In the genomic region with DNA sequence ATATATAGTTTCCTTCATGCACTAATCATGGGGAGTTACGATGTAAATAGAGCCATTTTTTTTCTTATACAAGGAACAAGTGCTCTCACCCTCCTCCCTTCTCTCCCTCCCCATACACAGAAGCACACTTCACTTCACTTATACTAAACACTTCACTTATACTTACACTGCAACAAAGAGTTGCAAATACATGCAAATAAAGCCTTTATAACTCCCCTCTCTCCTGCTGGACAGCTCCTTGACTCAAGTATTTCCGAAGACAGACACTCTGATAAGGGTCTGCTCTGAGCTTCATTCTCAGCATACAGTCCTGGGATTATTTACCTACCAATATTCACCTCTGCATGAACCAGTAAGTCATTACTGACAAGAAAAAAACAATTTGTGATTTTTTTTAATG, we compare ENCODE assay signal across 24 cellular contexts. TPM values are rescaled to one million over a fixed set of nuclear protein-coding genes. Genes with fewer than 3 reads are reported as not detected.
A peak's percentile ranks its signal among the peaks of the same experiment; 100 is the strongest.
DNase-seq lines count a peak whose midpoint lies in the region; ATAC-seq and TF ChIP-seq lines count a peak whose summit lies in the region.
"Had no signal": no experiment of that assay in that cellular context is flagged by ENCODE, and none has a peak within 500 bp of the region (broad histone marks: within the 10 kb centered on the region; RNA-seq: fewer than 3 reads in every experiment).

No MANE protein-coding gene starts in this region.

- H3K9me3 Mint-ChIP-seq in WTC11: no peaks in the 10 kb centered on the region
- no peaks in the 10 kb centered on the region for H3K9me3 Mint-ChIP-seq in activated T-cell treated with anti-CD3 and anti-CD28 coated beads, Interleukin-2, amount 50 U/mL, for 72 hours
- H3K9me3 Mint-ChIP-seq: activated naive CD8-positive, alpha-beta T cell treated with anti-CD3 and anti-CD28 coated beads for 36 hours; central memory CD8-positive, alpha-beta T cell had no signal

- peaks cover 8 to 15% of the 10 kb centered on the region in 2 donors for H3K27me3 ChIP-seq in left lung
- H3K27me3 ChIP-seq: BLaER1, transverse colon had no signal

- peak; percentile 51 for ATAC-seq in WTC11
- ATAC-seq in left lung: peak; percentile 91
- no peak for ATAC-seq in GM18867 (IDR thresholded peaks at IDR 0.05; ENCODE audit: unreplicated experiment)
- ATAC-seq in activated T-cell treated with anti-CD3 and anti-CD28 coated beads, Interleukin-2, amount 50 U/mL, for 72 hours (replicated peaks in 1 of 2): no peak
- ATAC-seq: activated CD4-positive, alpha-beta T cell treated with anti-CD3 and anti-CD28 coated beads for 36 hours had no signal

- TF ChIP-seq CTCF in WTC11 (IDR thresholded peaks at IDR 0.05) (no peak), left lung (IDR thresholded peaks at IDR 0.05) (no peak)

- DNase-seq in DMS79 treated with DMSO at 0.1 percent for 48 hours (lab: John Stamatoyannopoulos, UW) (peak; percentile 8), WTC11 (ENCODE audit: low spot score) (no peak), left lung (no peak)
- DNase-seq in Jurkat, Clone E6-1 (ENCODE audit: low read depth, low spot score): peak; percentile 7
- DNase-seq in stimulated activated CD4-positive, alpha-beta T cell treated with anti-CD3 and anti-CD28 coated beads, Interleukin-15, amount 100 ng/mL, for 24 hours: no peak
- DNase-seq in activated T-cell treated with anti-CD3 and anti-CD28 coated beads, Interleukin-2, amount 50 U/mL, for 72 hours: no peak
- DNase-seq: activated CD4-positive, alpha-beta T cell treated with anti-CD3 and anti-CD28 coated beads for 36 hours; activated effector memory CD4-positive, alpha-beta T cell treated with anti-CD3 and anti-CD28 coated beads, Interleukin-2, amount 50 U/mL, for 16 hours; activated naive CD8-positive, alpha-beta T cell treated with anti-CD3 and anti-CD28 coated beads for 36 hours; activated T-cell treated with anti-CD3 and anti-CD28 coated beads for 4 hours; GF-D8; hypothalamus; left ventricle myocardium inferior; NCI-H226; NCI-H82; nucleus accumbens; RPMI8226; small intestine; transverse colon had no signal

- CTCF ChIA-PET in WTC11 (lab: Charles Lee): no interaction called here

- H3K4me1 Mint-ChIP-seq in WTC11: peaks cover 36% of the 10 kb centered on the region
- no peaks in the 10 kb centered on the region for H3K4me1 Mint-ChIP-seq in activated T-cell treated with anti-CD3 and anti-CD28 coated beads, Interleukin-2, amount 50 U/mL, for 72 hours (ENCODE audit: low read depth)
- H3K4me1 Mint-ChIP-seq: activated CD4-positive, alpha-beta T cell treated with anti-CD3 and anti-CD28 coated beads for 36 hours; activated naive CD8-positive, alpha-beta T cell treated with anti-CD3 and anti-CD28 coated beads for 36 hours; central memory CD8-positive, alpha-beta T cell had no signal

- no peak overlapping the region for H3K4me3 Mint-ChIP-seq in WTC11
- H3K4me3 Mint-ChIP-seq in activated T-cell treated with anti-CD3 and anti-CD28 coated beads, Interleukin-2, amount 50 U/mL, for 72 hours: no peak overlapping the region
- H3K4me3 Mint-ChIP-seq: activated CD4-positive, alpha-beta T cell treated with anti-CD3 and anti-CD28 coated beads for 36 hours; activated naive CD8-positive, alpha-beta T cell treated with anti-CD3 and anti-CD28 coated beads for 36 hours; central memory CD8-positive, alpha-beta T cell had no signal

- H3K9me3 ChIP-seq in left lung: no peaks in the 10 kb centered on the region
- H3K9me3 ChIP-seq: BLaER1, HAP-1, left ventricle myocardium inferior, transverse colon had no signal

- no peaks in the 10 kb centered on the region for H3K27me3 Mint-ChIP-seq in WTC11 (ENCODE audit: low read depth)
- H3K27me3 Mint-ChIP-seq in activated T-cell treated with anti-CD3 and anti-CD28 coated beads, Interleukin-2, amount 50 U/mL, for 72 hours (ENCODE audit: low read depth): peaks cover 8% of the 10 kb centered on the region
- H3K27me3 Mint-ChIP-seq: activated CD4-positive, alpha-beta T cell treated with anti-CD3 and anti-CD28 coated beads for 36 hours; activated naive CD8-positive, alpha-beta T cell treated with anti-CD3 and anti-CD28 coated beads for 36 hours; central memory CD8-positive, alpha-beta T cell had no signal

- POLR2A ChIA-PET in WTC11 (lab: Charles Lee): no interaction called here

- H3K27ac ChIP-seq in left lung: no peak overlapping the region
- H3K27ac ChIP-seq: BLaER1, left ventricle myocardium inferior, transverse colon had no signal

- H3K4me1 ChIP-seq in left lung: no peaks in the 10 kb centered on the region
- H3K4me1 ChIP-seq: HAP-1, left ventricle myocardium inferior had no signal

- H3K27ac Mint-ChIP-seq in WTC11: no peak overlapping the region; the same call in 1 of the 2 replicates
- no peak overlapping the region for H3K27ac Mint-ChIP-seq in activated T-cell treated with anti-CD3 and anti-CD28 coated beads, Interleukin-2, amount 50 U/mL, for 72 hours
- H3K27ac Mint-ChIP-seq: activated CD4-positive, alpha-beta T cell treated with anti-CD3 and anti-CD28 coated beads for 36 hours; activated naive CD8-positive, alpha-beta T cell treated with anti-CD3 and anti-CD28 coated beads for 36 hours had no signal

- intact Hi-C loops in left lung (cut with DNase I): no loop called here

- no peaks in the 10 kb centered on the region for H3K36me3 ChIP-seq in left lung
- H3K36me3 ChIP-seq: BLaER1, HAP-1, left ventricle myocardium inferior, transverse colon had no signal

- H3K4me3 ChIP-seq in Jurkat, Clone E6-1 (ENCODE audit: low read length): no peak overlapping the region
- no peak overlapping the region for H3K4me3 ChIP-seq in left lung
- H3K4me3 ChIP-seq: BLaER1, HAP-1, left ventricle myocardium inferior, transverse colon had no signal

- H3K36me3 Mint-ChIP-seq in WTC11: no peaks in the 10 kb centered on the region
- no peaks in the 10 kb centered on the region for H3K36me3 Mint-ChIP-seq in activated T-cell treated with anti-CD3 and anti-CD28 coated beads, Interleukin-2, amount 50 U/mL, for 72 hours (ENCODE audit: insufficient read depth in 2 of 2)
- H3K36me3 Mint-ChIP-seq: activated naive CD8-positive, alpha-beta T cell treated with anti-CD3 and anti-CD28 coated beads for 36 hours had no signal

TF ChIP-seq in WTC11, 78 proteins besides CTCF, POLR2A, EP300 and RAD21:
- TF ChIP-seq, protein P1, sequence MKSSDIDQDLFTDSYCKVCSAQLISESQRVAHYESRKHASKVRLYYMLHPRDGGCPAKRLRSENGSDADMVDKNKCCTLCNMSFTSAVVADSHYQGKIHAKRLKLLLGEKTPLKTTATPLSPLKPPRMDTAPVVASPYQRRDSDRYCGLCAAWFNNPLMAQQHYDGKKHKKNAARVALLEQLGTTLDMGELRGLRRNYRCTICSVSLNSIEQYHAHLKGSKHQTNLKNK (CRISPR knock-in tag; IDR thresholded peaks at IDR 0.05): no peak
- TF ChIP-seq ZNF396 (CRISPR knock-in tag; IDR thresholded peaks at IDR 0.05; ENCODE audit: borderline replicate concordance) (no peak), MXD4 (CRISPR knock-in tag; IDR thresholded peaks at IDR 0.05; ENCODE audit: borderline replicate concordance) (no peak)

RNA-seq across cellular contexts. Expression of a gene that starts 35.6 kb away (rescaled TPM):
- 2.2 TPM for polyA plus RNA-seq in Jurkat, Clone E6-1 (2012; ENCODE audit: insufficient read depth, insufficient read length)
- 2.8 to 4.5 TPM (median 3.8 TPM) in 3 replicates for total RNA-seq in WTC11 (2021)
- 10 to 100 TPM; 21.7 to 27.6 TPM for total RNA-seq in left lung
- total RNA-seq in activated T-cell treated with anti-CD3 and anti-CD28 coated beads, Interleukin-2, amount 50 U/mL, for 72 hours: under 1 TPM in 1 of 2 donors, not detected in 1; 0.07 TPM
- total RNA-seq: activated naive CD8-positive, alpha-beta T cell treated with anti-CD3 and anti-CD28 coated beads for 36 hours had no signal
- polyA plus RNA-seq: AG04450 had no signal

Comparison
In these comparisons a context has a peak if more than half of its experiments do, and no peak if none do; other contexts are left out.
1. DNase-seq: peak in DMS79 treated with DMSO at 0.1 percent for 48 hours (single experiment) and Jurkat, Clone E6-1 (single experiment); none in WTC11 (single experiment), left lung (0 of 2), stimulated activated CD4-positive, alpha-beta T cell treated with anti-CD3 and anti-CD28 coated beads, Interleukin-15, amount 100 ng/mL, for 24 hours (single experiment) and activated T-cell treated with anti-CD3 and anti-CD28 coated beads, Interleukin-2, amount 50 U/mL, for 72 hours (0 of 2).
2. ATAC-seq: peak in WTC11 (single experiment) and left lung (single experiment); none in GM18867 (single experiment) and activated T-cell treated with anti-CD3 and anti-CD28 coated beads, Interleukin-2, amount 50 U/mL, for 72 hours (0 of 2).